7 cellular contexts compared by ENCODE assay signal in the genomic region with DNA sequence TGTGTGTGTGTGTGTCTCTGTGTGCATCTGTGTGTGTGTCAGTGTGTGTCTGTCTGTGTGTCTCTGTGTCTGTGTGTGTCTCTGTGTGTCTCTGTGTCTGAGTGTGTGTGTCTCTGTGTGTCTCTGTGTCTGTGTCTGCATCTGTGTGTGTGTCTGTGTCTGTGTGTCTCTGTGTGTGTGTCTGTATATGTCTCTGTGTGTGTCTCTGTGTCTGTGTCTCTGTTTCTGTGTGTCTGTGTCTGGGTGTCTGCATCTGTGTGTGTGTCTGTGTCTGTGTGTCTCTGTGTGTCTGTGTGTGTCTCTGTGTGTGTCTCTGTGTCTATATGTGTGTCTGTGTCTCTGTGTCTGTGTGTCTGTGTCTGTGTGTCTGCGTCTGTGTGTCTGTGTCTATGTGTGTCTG.
"Had no signal": no experiment of that assay in that cellular context is flagged by ENCODE, and none has a peak within 500 bp of the region (broad histone marks: within the 10 kb centered on the region; RNA-seq: fewer than 3 reads in every experiment).

No MANE protein-coding gene starts in this region.

- H3K4me3 ChIP-seq: GM23248, HAP-1 had no signal

- DNase-seq: GM23248, H7, Karpas-422, KBM-7 had no signal

- H3K4me1 ChIP-seq: HAP-1 had no signal

- H3K36me3 ChIP-seq: HAP-1 had no signal

- H3K4me2 ChIP-seq: KMS-11 had no signal

- H3K9me3 ChIP-seq: HAP-1 had no signal

- ATAC-seq: HCT116 had no signal

- H3K27ac ChIP-seq: GM23248, KMS-11 had no signal

- H3K9ac ChIP-seq: GM23248, KMS-11 had no signal

- H2AFZ ChIP-seq: GM23248 had no signal
